Comparison of ENCODE assay signal across 7 cellular contexts in the genomic region with DNA sequence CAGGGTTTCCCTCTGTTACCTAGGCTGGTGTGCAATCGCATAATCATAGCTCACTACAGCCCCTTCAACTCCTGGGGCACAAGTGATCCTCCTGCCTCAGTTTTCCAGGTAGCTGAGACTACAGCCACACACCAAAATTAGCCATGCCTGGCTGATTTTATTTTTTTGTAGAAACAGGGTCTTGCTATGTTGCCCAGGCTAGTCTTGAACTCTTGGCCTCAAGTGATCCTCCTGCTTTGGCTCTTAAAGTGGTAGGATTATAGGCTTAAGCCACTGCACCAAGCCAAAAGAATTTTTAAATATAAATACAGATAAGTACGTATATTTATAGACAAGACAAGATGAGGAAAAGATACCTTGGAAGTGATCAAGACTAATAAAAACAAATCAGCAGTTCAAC.
"Had no signal": no experiment of that assay in that cellular context is flagged by ENCODE, and none has a peak within 500 bp of the region (broad histone marks: within the 10 kb centered on the region; RNA-seq: fewer than 3 reads in every experiment).

No MANE protein-coding gene starts in this region.

- H3K4me2 ChIP-seq: GM23338 had no signal

- H2AFZ ChIP-seq: GM23338 had no signal

- DNase-seq: H9, HCEC 1CT, HFFc6 had no signal

- H3K27ac ChIP-seq: HL-60 had no signal

- ATAC-seq: GM23338, HepG2 had no signal

- FAIRE-seq: H1, HepG2 had no signal

- H3K4me3 ChIP-seq: GM23338 had no signal
